In genomic region chr11:36540998-36541397, GRCh38 we compare ENCODE assay signal across 2 cellular contexts.
TF ChIP-seq lines count a peak whose summit lies in the region.

No MANE protein-coding gene starts in this region.

TF ChIP-seq in IMR-90, 13 proteins besides CTCF, POLR2A, EP300 and RAD21:
- TF ChIP-seq, protein P1, sequence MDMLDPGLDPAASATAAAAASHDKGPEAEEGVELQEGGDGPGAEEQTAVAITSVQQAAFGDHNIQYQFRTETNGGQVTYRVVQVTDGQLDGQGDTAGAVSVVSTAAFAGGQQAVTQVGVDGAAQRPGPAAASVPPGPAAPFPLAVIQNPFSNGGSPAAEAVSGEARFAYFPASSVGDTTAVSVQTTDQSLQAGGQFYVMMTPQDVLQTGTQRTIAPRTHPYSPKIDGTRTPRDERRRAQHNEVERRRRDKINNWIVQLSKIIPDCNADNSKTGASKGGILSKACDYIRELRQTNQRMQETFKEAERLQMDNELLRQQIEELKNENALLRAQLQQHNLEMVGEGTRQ (IDR thresholded peaks at IDR 0.05; ENCODE audit: low read depth, low read length): peak; percentile 48; the same call in 1 of the 2 replicates
- TF ChIP-seq BHLHE40 (IDR thresholded peaks at IDR 0.05; ENCODE audit: low read depth, low read length): no peak

TF ChIP-seq in SK-N-SH, 30 proteins besides CTCF, POLR2A, EP300 and RAD21:
- TF ChIP-seq, protein P2, sequence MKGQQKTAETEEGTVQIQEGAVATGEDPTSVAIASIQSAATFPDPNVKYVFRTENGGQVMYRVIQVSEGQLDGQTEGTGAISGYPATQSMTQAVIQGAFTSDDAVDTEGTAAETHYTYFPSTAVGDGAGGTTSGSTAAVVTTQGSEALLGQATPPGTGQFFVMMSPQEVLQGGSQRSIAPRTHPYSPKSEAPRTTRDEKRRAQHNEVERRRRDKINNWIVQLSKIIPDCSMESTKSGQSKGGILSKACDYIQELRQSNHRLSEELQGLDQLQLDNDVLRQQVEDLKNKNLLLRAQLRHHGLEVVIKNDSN (IDR thresholded peaks at IDR 0.05; ENCODE audit: borderline replicate concordance, low read depth): peak; percentile 21; the same call in 1 of the 2 replicates
- TF ChIP-seq YY1 (IDR thresholded peaks at IDR 0.05; ENCODE audit: low read depth): no peak
- TF ChIP-seq SMC3 (IDR thresholded peaks at IDR 0.05; ENCODE audit: low read depth, low read length): peak; percentile 26; the same call in 1 of the 2 replicates
